In genomic region chr5:142388696-142389095, GRCh38 we compare ENCODE assay signal across 1 cellular context.
TF ChIP-seq lines count a peak whose summit lies in the region.

No MANE protein-coding gene starts in this region.

TF ChIP-seq in H1, 55 proteins besides CTCF, POLR2A, EP300 and RAD21 (continued from another document):
- TF ChIP-seq GABPA (IDR thresholded peaks at IDR 0.05; ENCODE audit: borderline replicate concordance, insufficient read depth, low read length) = no peak
- TF ChIP-seq POU5F1 (IDR thresholded peaks at IDR 0.05; ENCODE audit: low read depth, low read length) = no peak
- TF ChIP-seq KDM1A (IDR thresholded peaks at IDR 0.05; ENCODE audit: borderline replicate concordance, low read length) = no peak
- no peak for TF ChIP-seq CHD7 (IDR thresholded peaks at IDR 0.05; ENCODE audit: insufficient replicate concordance, low read length)
- TF ChIP-seq SRF (IDR thresholded peaks at IDR 0.05; ENCODE audit: low read depth, low read length) = no peak
- TF ChIP-seq TBP (IDR thresholded peaks at IDR 0.05; ENCODE audit: low read depth, low read length) = no peak
- no peak for TF ChIP-seq MAX (IDR thresholded peaks at IDR 0.05)
- no peak for TF ChIP-seq SIRT6 (IDR thresholded peaks at IDR 0.05; ENCODE audit: low read length)
